ENCODE assay signal across 8 cellular contexts in genomic region chr2:136327162-136327852, GRCh38.
DNase-seq lines count a peak whose midpoint lies in the region; ATAC-seq and TF ChIP-seq lines count a peak whose summit lies in the region.

No MANE protein-coding gene starts in this region.

- no peaks in the 10 kb centered on the region for H3K27me3 ChIP-seq in right atrium auricular region
- H3K27me3 ChIP-seq in H9 (ENCODE audit: insufficient read depth, low read length), result no peaks in the 10 kb centered on the region

- H3K23ac ChIP-seq in H9 (ENCODE audit: insufficient read length, low read depth, low read length), result no peak overlapping the region

- no peak overlapping the region for H2AFZ ChIP-seq in H9 (ENCODE audit: low read length)

- H3K79me1 ChIP-seq in H9 (ENCODE audit: insufficient read depth, low read depth, low read length, poor library complexity, severe bottlenecking), result no peaks in the 10 kb centered on the region

- TF ChIP-seq CTCF in right atrium auricular region (IDR thresholded peaks at IDR 0.05) (no peak), WTC11 (IDR thresholded peaks at IDR 0.05) (no peak), H9 (conservative IDR thresholded peaks at IDR 0.05) (no peak)

- no peak overlapping the region for H3K4ac ChIP-seq in H9 (ENCODE audit: low read depth, low read length)

- H2BK20ac ChIP-seq in H9 (ENCODE audit: low read depth, low read length, poor library complexity, severe bottlenecking), result no peak overlapping the region

- H3K79me2 ChIP-seq in H9 (ENCODE audit: insufficient read depth, low read length), result no peaks in the 10 kb centered on the region

- peak; percentile 51 to 63 for ATAC-seq in left cardiac atrium
- peak; percentile 86 for ATAC-seq in HG03280 (IDR thresholded peaks at IDR 0.05; ENCODE audit: unreplicated experiment)
- peak; percentile 28 for ATAC-seq in WTC11

- H4K91ac ChIP-seq in H9 (ENCODE audit: insufficient read length, low read depth, low read length), result no peak overlapping the region

- no peak overlapping the region for H3K4me3 ChIP-seq in right atrium auricular region

- DNase-seq in left cardiac atrium, result no peak
- no peak for DNase-seq in right atrium auricular region (ENCODE audit: low spot score)
- DNase-seq in WTC11 (ENCODE audit: low spot score), result no peak
- DNase-seq in dermis blood vessel endothelial cell, result peak; percentile 63
- DNase-seq in stimulated activated CD4-positive, alpha-beta T cell treated with anti-CD3 and anti-CD28 coated beads, Interleukin-15, amount 100 ng/mL, for 1 hour (ENCODE audit: low read depth in 1 of 2, low spot score in 1 of 2), result peak; percentile 18 to 53
- no peak for DNase-seq in posterior vena cava (ENCODE audit: low spot score)
- no peak for DNase-seq in H9

- peaks cover 17% of the 10 kb centered on the region for H3K9me3 Mint-ChIP-seq in WTC11
- no peaks in the 10 kb centered on the region for H3K9me3 Mint-ChIP-seq in H9

- H3T11ph ChIP-seq in H9 (ENCODE audit: low read length), result no peak overlapping the region

- H3K9me3 ChIP-seq in right atrium auricular region (no peaks in the 10 kb centered on the region), H9 (ENCODE audit: control insufficient read depth, low read depth, low read length) (no peaks in the 10 kb centered on the region)

- H2AK5ac ChIP-seq in H9 (ENCODE audit: insufficient read length, low read length), result no peak overlapping the region

- H3K18ac ChIP-seq in H9 (ENCODE audit: insufficient read length, low read depth, low read length), result no peak overlapping the region

- CTCF ChIA-PET in WTC11 (lab: Charles Lee), result interaction anchor here (1.3 kb wide), 1 partner anchor 57 kb away, joined by 4 read pairs; no protein-coding TSS in a partner anchor

- H3K56ac ChIP-seq in H9 (ENCODE audit: insufficient read length, low read depth, low read length), result no peak overlapping the region

- intact Hi-C loops in left cardiac atrium (cut with DNase I) (no loop called here), posterior vena cava (cut with DNase I) (no loop called here)

- H3K4me2 ChIP-seq in H9 (ENCODE audit: insufficient read depth, insufficient read length, low read length), result no peak overlapping the region

- no peak overlapping the region for H3K9ac ChIP-seq in H9 (ENCODE audit: extremely low read depth, insufficient read length, low read length)

- no peak overlapping the region for H2BK5ac ChIP-seq in H9 (ENCODE audit: insufficient read length, low read length)

- H3K4me1 Mint-ChIP-seq in WTC11 (peaks cover 51% of the 10 kb centered on the region), H9 (peaks cover 41% of the 10 kb centered on the region in 2 experiments)

- H4K8ac ChIP-seq in H9 (replicated peaks; ENCODE audit: insufficient read length, low read depth, low read length), result no peak overlapping the region

- H3K27ac Mint-ChIP-seq in WTC11, result no peak overlapping the region
- peak overlapping the region in 1 of 3 experiments; percentile 29; a peak in 2 of 7 replicates for H3K27ac Mint-ChIP-seq in H9

- H3K27me3 Mint-ChIP-seq in WTC11 (ENCODE audit: low read depth), result no peaks in the 10 kb centered on the region
- no peaks in the 10 kb centered on the region for H3K27me3 Mint-ChIP-seq in H9 (ENCODE audit: low read depth)

- H3K14ac ChIP-seq in H9 (ENCODE audit: insufficient read depth, low read length), result no peak overlapping the region

- no peak overlapping the region for H2BK12ac ChIP-seq in H9 (ENCODE audit: insufficient read length, low read depth, low read length)

- H3K27ac ChIP-seq in right atrium auricular region (no peak overlapping the region), H9 (ENCODE audit: insufficient read length, low read depth, low read length) (no peak overlapping the region)

- H3K4me3 Mint-ChIP-seq in WTC11 (no peak overlapping the region), H9 (no peak overlapping the region)

- no peak overlapping the region for H2BK120ac ChIP-seq in H9 (ENCODE audit: low read depth, low read length, poor library complexity, severe bottlenecking)

- no peaks in the 10 kb centered on the region for H4K20me1 ChIP-seq in H9 (ENCODE audit: control insufficient read depth, insufficient read depth, insufficient read length)

- no peaks in the 10 kb centered on the region for H3K23me2 ChIP-seq in H9 (ENCODE audit: insufficient read length, low read depth, low read length, poor library complexity, severe bottlenecking)

- no peak overlapping the region for H2BK15ac ChIP-seq in H9 (ENCODE audit: low read depth, low read length)

- WGBS in H9 (ENCODE audit: extremely low coverage, insufficient read length, low lambda C conversion rate), result no CpG with 5 or more reads among the region's 12 CpGs

- H3K36me3 Mint-ChIP-seq in WTC11, result no peaks in the 10 kb centered on the region; the same call in 1 of the 2 replicates
- H3K36me3 Mint-ChIP-seq in H9 (ENCODE audit: insufficient read depth in 1 of 3, low read depth in 3 of 3), result no peaks in the 10 kb centered on the region

- no peak overlapping the region for H4K5ac ChIP-seq in H9 (ENCODE audit: insufficient read length, low read depth, low read length)

- no peaks in the 10 kb centered on the region for H3K36me3 ChIP-seq in right atrium auricular region

- no peaks in the 10 kb centered on the region for H3K4me1 ChIP-seq in right atrium auricular region
- H3K4me1 ChIP-seq in H9 (ENCODE audit: insufficient read depth, low read length), result peaks cover 4% of the 10 kb centered on the region; the same call in 1 of the 2 replicates

- POLR2A ChIA-PET in WTC11 (lab: Charles Lee), result no interaction called here

TF ChIP-seq in WTC11, 78 proteins besides CTCF, POLR2A, EP300 and RAD21 (continues in another document):
- TF ChIP-seq, protein P1, sequence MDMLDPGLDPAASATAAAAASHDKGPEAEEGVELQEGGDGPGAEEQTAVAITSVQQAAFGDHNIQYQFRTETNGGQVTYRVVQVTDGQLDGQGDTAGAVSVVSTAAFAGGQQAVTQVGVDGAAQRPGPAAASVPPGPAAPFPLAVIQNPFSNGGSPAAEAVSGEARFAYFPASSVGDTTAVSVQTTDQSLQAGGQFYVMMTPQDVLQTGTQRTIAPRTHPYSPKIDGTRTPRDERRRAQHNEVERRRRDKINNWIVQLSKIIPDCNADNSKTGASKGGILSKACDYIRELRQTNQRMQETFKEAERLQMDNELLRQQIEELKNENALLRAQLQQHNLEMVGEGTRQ (CRISPR knock-in tag; IDR thresholded peaks at IDR 0.05), result no peak
- TF ChIP-seq CBFB (CRISPR knock-in tag; IDR thresholded peaks at IDR 0.05; ENCODE audit: low read depth) (no peak), ZNF263 (CRISPR knock-in tag; IDR thresholded peaks at IDR 0.05; ENCODE audit: low read depth) (no peak), IRF1 (CRISPR knock-in tag; IDR thresholded peaks at IDR 0.05) (no peak), ZNF219 (CRISPR knock-in tag; IDR thresholded peaks at IDR 0.05; ENCODE audit: borderline replicate concordance) (no peak), AFF4 (CRISPR knock-in tag; IDR thresholded peaks at IDR 0.05; ENCODE audit: borderline replicate concordance) (no peak), ATF1 (CRISPR knock-in tag; IDR thresholded peaks at IDR 0.05) (no peak), HMGXB4 (CRISPR knock-in tag; IDR thresholded peaks at IDR 0.05) (no peak)

Comparison
In these comparisons a context has a peak if more than half of its experiments do, and no peak if none do; other contexts are left out.
1. ATAC-seq: peak in every context shown above with its lines; median percentile 86 in HG03280; 57 in left cardiac atrium; 28 in WTC11.
2. DNase-seq: peak in dermis blood vessel endothelial cell (single experiment) and stimulated activated CD4-positive, alpha-beta T cell treated with anti-CD3 and anti-CD28 coated beads, Interleukin-15, amount 100 ng/mL, for 1 hour (2 of 2); none in left cardiac atrium (single experiment), right atrium auricular region (single experiment), WTC11 (single experiment), posterior vena cava (single experiment) and H9 (single experiment).